In genomic region chr2:138267902-138268254, GRCh38 we compare ENCODE assay signal across 1 cellular context.
TF ChIP-seq lines count a peak whose summit lies in the region.

No MANE protein-coding gene starts in this region.

TF ChIP-seq in GM23338, 12 proteins besides CTCF, POLR2A, EP300 and RAD21 (continued from another document):
- no peak for TF ChIP-seq REST (IDR thresholded peaks at IDR 0.05; ENCODE audit: unreplicated experiment)
- no peak for TF ChIP-seq NANOG (IDR thresholded peaks at IDR 0.05; ENCODE audit: borderline replicate concordance)
- no peak for TF ChIP-seq JUNB (IDR thresholded peaks at IDR 0.05; ENCODE audit: unreplicated experiment)
- no peak for TF ChIP-seq ETS1 (IDR thresholded peaks at IDR 0.05)
- no peak for TF ChIP-seq ZNF114 (CRISPR knock-in tag; IDR thresholded peaks at IDR 0.05)
- no peak for TF ChIP-seq CREB1 (CRISPR knock-in tag; IDR thresholded peaks at IDR 0.05; ENCODE audit: low read depth)
- TF ChIP-seq EZH2 (IDR thresholded peaks at IDR 0.05; ENCODE audit: low read depth, unreplicated experiment): no peak
